ENCODE assay signal across 1 cellular context in the genomic region with DNA sequence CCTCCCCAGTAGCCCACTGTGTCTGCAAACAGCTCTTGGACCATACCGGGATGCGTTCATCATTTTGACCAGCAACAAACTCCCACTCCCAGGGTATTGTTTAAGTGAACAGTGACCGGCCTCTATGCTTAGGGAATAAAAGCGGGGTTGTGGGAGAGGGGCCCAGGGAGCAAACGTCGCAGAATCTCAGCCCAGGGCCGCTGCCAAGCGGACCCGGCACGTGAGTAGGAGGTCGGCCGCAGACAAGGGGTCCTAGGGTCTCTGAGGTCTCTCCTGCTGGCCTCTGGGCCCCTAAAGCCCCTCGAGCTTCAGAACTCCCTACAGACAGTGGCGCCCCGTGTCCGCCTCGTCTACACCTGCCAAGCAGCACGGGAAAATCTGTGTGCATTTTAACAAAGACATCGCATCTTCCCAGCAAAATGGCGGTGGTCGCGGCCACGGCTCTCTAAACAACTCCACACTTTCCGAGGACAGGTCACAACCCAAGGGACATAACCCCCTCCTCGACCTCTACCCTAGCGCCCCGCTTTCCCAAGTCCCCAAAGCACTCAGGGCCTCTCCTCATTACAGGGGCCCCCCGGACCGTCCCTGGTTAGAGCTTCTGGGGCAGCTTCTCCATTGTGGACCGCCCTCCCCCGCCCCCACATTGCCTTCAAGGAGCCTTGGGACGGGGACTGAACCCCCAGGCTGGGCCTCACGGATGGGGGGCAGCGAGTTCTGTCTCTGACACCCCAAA.
A peak's percentile ranks its signal among the peaks of the same experiment; 100 is the strongest.
TF ChIP-seq lines count a peak whose summit lies in the region.

No MANE protein-coding gene starts in this region.

TF ChIP-seq in HepG2, 621 proteins besides CTCF, POLR2A, EP300 and RAD21 (continues in another document):
- no peak for TF ChIP-seq ZNF335 (CRISPR knock-in tag; IDR thresholded peaks at IDR 0.05)
- TF ChIP-seq AKAP8 (CRISPR knock-in tag; IDR thresholded peaks at IDR 0.05) = no peak
- TF ChIP-seq ZNF570 (CRISPR knock-in tag; IDR thresholded peaks at IDR 0.05; ENCODE audit: borderline replicate concordance) = no peak
- TF ChIP-seq HDAC2 (CRISPR knock-in tag; IDR thresholded peaks at IDR 0.05) = no peak
- no peak for TF ChIP-seq ZNF629 (CRISPR knock-in tag; conservative IDR thresholded peaks at IDR 0.05)
- no peak for TF ChIP-seq TCF7L2 (IDR thresholded peaks at IDR 0.05; ENCODE audit: low read depth, low read length)
- no peak for TF ChIP-seq SNRNP70 (IDR thresholded peaks at IDR 0.05; ENCODE audit: low read depth, low read length)
- TF ChIP-seq, protein P1, sequence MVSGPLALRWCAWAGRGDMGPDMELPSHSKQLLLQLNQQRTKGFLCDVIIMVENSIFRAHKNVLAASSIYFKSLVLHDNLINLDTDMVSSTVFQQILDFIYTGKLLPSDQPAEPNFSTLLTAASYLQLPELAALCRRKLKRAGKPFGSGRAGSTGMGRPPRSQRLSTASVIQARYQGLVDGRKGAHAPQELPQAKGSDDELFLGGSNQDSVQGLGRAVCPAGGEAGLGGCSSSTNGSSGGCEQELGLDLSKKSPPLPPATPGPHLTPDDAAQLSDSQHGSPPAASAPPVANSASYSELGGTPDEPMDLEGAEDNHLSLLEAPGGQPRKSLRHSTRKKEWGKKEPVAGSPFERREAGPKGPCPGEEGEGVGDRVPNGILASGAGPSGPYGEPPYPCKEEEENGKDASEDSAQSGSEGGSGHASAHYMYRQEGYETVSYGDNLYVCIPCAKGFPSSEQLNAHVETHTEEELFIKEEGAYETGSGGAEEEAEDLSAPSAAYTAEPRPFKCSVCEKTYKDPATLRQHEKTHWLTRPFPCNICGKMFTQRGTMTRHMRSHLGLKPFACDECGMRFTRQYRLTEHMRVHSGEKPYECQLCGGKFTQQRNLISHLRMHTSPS (CRISPR knock-in tag; IDR thresholded peaks at IDR 0.05; ENCODE audit: low read depth) = no peak
- TF ChIP-seq NFIC (IDR thresholded peaks at IDR 0.05; ENCODE audit: low read length) = no peak
- TF ChIP-seq ZNF644 (CRISPR knock-in tag; IDR thresholded peaks at IDR 0.05; ENCODE audit: low read depth) = no peak
- TF ChIP-seq POLR2AphosphoS5 (IDR thresholded peaks at IDR 0.05; ENCODE audit: low read depth, low read length) = peak; percentile 30; the same call in 1 of the 2 replicates
- TF ChIP-seq HOXA9 (CRISPR knock-in tag; IDR thresholded peaks at IDR 0.05; ENCODE audit: borderline replicate concordance) = no peak
- peak; percentile 64; the same call in 1 of the 2 replicates for TF ChIP-seq ZSCAN20 (CRISPR knock-in tag; IDR thresholded peaks at IDR 0.05; ENCODE audit: borderline replicate concordance)
- TF ChIP-seq, protein P2, sequence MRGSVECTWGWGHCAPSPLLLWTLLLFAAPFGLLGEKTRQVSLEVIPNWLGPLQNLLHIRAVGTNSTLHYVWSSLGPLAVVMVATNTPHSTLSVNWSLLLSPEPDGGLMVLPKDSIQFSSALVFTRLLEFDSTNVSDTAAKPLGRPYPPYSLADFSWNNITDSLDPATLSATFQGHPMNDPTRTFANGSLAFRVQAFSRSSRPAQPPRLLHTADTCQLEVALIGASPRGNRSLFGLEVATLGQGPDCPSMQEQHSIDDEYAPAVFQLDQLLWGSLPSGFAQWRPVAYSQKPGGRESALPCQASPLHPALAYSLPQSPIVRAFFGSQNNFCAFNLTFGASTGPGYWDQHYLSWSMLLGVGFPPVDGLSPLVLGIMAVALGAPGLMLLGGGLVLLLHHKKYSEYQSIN (CRISPR knock-in tag; IDR thresholded peaks at IDR 0.05; ENCODE audit: borderline replicate concordance) = no peak
- TF ChIP-seq ZNF563 (CRISPR knock-in tag; IDR thresholded peaks at IDR 0.05) = no peak
- TF ChIP-seq HOXA3 (CRISPR knock-in tag; IDR thresholded peaks at IDR 0.05) = peak; percentile 20; the same call in 1 of the 2 replicates
- no peak for TF ChIP-seq ZNF431 (CRISPR knock-in tag; IDR thresholded peaks at IDR 0.05; ENCODE audit: borderline replicate concordance, low read depth)
- TF ChIP-seq BRCA1 (CRISPR knock-in tag; IDR thresholded peaks at IDR 0.05) = no peak
- no peak for TF ChIP-seq ZSCAN25 (CRISPR knock-in tag; IDR thresholded peaks at IDR 0.05)
- TF ChIP-seq ZNF253 (CRISPR knock-in tag; IDR thresholded peaks at IDR 0.05; ENCODE audit: borderline replicate concordance) = no peak
- TF ChIP-seq, protein P3, sequence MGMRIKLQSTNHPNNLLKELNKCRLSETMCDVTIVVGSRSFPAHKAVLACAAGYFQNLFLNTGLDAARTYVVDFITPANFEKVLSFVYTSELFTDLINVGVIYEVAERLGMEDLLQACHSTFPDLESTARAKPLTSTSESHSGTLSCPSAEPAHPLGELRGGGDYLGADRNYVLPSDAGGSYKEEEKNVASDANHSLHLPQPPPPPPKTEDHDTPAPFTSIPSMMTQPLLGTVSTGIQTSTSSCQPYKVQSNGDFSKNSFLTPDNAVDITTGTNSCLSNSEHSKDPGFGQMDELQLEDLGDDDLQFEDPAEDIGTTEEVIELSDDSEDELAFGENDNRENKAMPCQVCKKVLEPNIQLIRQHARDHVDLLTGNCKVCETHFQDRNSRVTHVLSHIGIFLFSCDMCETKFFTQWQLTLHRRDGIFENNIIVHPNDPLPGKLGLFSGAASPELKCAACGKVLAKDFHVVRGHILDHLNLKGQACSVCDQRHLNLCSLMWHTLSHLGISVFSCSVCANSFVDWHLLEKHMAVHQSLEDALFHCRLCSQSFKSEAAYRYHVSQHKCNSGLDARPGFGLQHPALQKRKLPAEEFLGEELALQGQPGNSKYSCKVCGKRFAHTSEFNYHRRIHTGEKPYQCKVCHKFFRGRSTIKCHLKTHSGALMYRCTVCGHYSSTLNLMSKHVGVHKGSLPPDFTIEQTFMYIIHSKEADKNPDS (CRISPR knock-in tag; IDR thresholded peaks at IDR 0.05) = no peak
- TF ChIP-seq, protein P4, sequence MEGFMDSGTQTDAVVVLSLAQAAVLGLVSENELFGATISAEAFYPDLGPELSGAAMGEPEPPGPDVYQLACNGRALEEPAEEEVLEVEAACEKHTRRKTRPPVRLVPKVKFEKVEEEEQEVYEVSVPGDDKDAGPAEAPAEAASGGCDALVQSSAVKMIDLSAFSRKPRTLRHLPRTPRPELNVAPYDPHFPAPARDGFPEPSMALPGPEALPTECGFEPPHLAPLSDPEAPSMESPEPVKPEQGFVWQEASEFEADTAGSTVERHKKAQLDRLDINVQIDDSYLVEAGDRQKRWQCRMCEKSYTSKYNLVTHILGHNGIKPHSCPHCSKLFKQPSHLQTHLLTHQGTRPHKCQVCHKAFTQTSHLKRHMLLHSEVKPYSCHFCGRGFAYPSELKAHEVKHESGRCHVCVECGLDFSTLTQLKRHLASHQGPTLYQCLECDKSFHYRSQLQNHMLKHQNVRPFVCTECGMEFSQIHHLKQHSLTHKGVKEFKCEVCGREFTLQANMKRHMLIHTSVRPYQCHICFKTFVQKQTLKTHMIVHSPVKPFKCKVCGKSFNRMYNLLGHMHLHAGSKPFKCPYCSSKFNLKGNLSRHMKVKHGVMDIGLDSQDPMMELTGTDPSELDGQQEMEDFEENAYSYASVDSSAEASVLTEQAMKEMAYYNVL (CRISPR knock-in tag; IDR thresholded peaks at IDR 0.05; ENCODE audit: borderline replicate concordance) = no peak
- TF ChIP-seq ZNF660 (CRISPR knock-in tag; IDR thresholded peaks at IDR 0.05; ENCODE audit: borderline replicate concordance, low read depth) = no peak
- TF ChIP-seq CENPT (CRISPR knock-in tag; IDR thresholded peaks at IDR 0.05; ENCODE audit: low read depth) = no peak
- TF ChIP-seq RARG (CRISPR knock-in tag; IDR thresholded peaks at IDR 0.05; ENCODE audit: low read depth) = no peak
- peak; percentile 52; the same call in 1 of the 2 replicates for TF ChIP-seq SALL1 (CRISPR knock-in tag; IDR thresholded peaks at IDR 0.05)
- peak; percentile 66 for TF ChIP-seq PCBP2 (optimal IDR thresholded peaks at IDR 0.05; ENCODE audit: low read depth, low read length, poor library complexity, severe bottlenecking)
- TF ChIP-seq ZNF839 (CRISPR knock-in tag; IDR thresholded peaks at IDR 0.05; ENCODE audit: borderline replicate concordance) = no peak
- TF ChIP-seq HDAC1 (CRISPR knock-in tag; IDR thresholded peaks at IDR 0.05) = 0 out of 2 replicates have a peak, but pooled peaks have one; percentile 1
- TF ChIP-seq MXD4 (CRISPR knock-in tag; IDR thresholded peaks at IDR 0.05) = no peak
- no peak for TF ChIP-seq RELA (CRISPR knock-in tag; IDR thresholded peaks at IDR 0.05)
- TF ChIP-seq JUND (CRISPR knock-in tag; IDR thresholded peaks at IDR 0.05) = no peak
- no peak for TF ChIP-seq IKZF1 (IDR thresholded peaks at IDR 0.05)
- TF ChIP-seq, protein P5, sequence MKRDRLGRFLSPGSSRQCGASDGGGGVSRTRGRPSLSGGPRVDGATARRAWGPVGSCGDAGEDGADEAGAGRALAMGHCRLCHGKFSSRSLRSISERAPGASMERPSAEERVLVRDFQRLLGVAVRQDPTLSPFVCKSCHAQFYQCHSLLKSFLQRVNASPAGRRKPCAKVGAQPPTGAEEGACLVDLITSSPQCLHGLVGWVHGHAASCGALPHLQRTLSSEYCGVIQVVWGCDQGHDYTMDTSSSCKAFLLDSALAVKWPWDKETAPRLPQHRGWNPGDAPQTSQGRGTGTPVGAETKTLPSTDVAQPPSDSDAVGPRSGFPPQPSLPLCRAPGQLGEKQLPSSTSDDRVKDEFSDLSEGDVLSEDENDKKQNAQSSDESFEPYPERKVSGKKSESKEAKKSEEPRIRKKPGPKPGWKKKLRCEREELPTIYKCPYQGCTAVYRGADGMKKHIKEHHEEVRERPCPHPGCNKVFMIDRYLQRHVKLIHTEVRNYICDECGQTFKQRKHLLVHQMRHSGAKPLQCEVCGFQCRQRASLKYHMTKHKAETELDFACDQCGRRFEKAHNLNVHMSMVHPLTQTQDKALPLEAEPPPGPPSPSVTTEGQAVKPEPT (CRISPR knock-in tag; IDR thresholded peaks at IDR 0.05; ENCODE audit: low read depth) = no peak
- peak; percentile 9; the same call in 1 of the 2 replicates for TF ChIP-seq CCDC6 (CRISPR knock-in tag; IDR thresholded peaks at IDR 0.05)
- TF ChIP-seq, protein P6, sequence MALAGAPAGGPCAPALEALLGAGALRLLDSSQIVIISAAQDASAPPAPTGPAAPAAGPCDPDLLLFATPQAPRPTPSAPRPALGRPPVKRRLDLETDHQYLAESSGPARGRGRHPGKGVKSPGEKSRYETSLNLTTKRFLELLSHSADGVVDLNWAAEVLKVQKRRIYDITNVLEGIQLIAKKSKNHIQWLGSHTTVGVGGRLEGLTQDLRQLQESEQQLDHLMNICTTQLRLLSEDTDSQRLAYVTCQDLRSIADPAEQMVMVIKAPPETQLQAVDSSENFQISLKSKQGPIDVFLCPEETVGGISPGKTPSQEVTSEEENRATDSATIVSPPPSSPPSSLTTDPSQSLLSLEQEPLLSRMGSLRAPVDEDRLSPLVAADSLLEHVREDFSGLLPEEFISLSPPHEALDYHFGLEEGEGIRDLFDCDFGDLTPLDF (CRISPR knock-in tag; IDR thresholded peaks at IDR 0.05) = peak; percentile 49; the same call in 1 of the 2 replicates
- TF ChIP-seq TAF1 (CRISPR knock-in tag; IDR thresholded peaks at IDR 0.05) = 0 out of 2 replicates have a peak, but pooled peaks have one; percentile 40
- TF ChIP-seq NONO (IDR thresholded peaks at IDR 0.05) = no peak
- 0 out of 2 replicates have a peak, but pooled peaks have one; percentile 21 for TF ChIP-seq NONO (CRISPR knock-in tag; conservative IDR thresholded peaks at IDR 0.05)
- TF ChIP-seq HOXD1 (CRISPR knock-in tag; IDR thresholded peaks at IDR 0.05) = no peak
- no peak for TF ChIP-seq ARHGAP35 (CRISPR knock-in tag; IDR thresholded peaks at IDR 0.05; ENCODE audit: borderline replicate concordance)
- peak; percentile 77; the same call in 1 of the 2 replicates for TF ChIP-seq ZC3H4 (CRISPR knock-in tag; IDR thresholded peaks at IDR 0.05; ENCODE audit: borderline replicate concordance)
- 0 out of 2 replicates have a peak, but pooled peaks have one; percentile 1 for TF ChIP-seq CHD2 (IDR thresholded peaks at IDR 0.05; ENCODE audit: low read depth, low read length)
- TF ChIP-seq, protein P7, sequence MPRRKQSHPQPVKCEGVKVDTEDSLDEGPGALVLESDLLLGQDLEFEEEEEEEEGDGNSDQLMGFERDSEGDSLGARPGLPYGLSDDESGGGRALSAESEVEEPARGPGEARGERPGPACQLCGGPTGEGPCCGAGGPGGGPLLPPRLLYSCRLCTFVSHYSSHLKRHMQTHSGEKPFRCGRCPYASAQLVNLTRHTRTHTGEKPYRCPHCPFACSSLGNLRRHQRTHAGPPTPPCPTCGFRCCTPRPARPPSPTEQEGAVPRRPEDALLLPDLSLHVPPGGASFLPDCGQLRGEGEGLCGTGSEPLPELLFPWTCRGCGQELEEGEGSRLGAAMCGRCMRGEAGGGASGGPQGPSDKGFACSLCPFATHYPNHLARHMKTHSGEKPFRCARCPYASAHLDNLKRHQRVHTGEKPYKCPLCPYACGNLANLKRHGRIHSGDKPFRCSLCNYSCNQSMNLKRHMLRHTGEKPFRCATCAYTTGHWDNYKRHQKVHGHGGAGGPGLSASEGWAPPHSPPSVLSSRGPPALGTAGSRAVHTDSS (CRISPR knock-in tag; conservative IDR thresholded peaks at IDR 0.05) = no peak
- peak; percentile 68 for TF ChIP-seq RBFOX2 (IDR thresholded peaks at IDR 0.05; ENCODE audit: low read depth, low read length)
- TF ChIP-seq, protein P8, sequence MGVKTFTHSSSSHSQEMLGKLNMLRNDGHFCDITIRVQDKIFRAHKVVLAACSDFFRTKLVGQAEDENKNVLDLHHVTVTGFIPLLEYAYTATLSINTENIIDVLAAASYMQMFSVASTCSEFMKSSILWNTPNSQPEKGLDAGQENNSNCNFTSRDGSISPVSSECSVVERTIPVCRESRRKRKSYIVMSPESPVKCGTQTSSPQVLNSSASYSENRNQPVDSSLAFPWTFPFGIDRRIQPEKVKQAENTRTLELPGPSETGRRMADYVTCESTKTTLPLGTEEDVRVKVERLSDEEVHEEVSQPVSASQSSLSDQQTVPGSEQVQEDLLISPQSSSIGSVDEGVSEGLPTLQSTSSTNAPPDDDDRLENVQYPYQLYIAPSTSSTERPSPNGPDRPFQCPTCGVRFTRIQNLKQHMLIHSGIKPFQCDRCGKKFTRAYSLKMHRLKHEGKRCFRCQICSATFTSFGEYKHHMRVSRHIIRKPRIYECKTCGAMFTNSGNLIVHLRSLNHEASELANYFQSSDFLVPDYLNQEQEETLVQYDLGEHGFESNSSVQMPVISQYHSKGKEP (CRISPR knock-in tag; IDR thresholded peaks at IDR 0.05) = no peak
- TF ChIP-seq, protein P9, sequence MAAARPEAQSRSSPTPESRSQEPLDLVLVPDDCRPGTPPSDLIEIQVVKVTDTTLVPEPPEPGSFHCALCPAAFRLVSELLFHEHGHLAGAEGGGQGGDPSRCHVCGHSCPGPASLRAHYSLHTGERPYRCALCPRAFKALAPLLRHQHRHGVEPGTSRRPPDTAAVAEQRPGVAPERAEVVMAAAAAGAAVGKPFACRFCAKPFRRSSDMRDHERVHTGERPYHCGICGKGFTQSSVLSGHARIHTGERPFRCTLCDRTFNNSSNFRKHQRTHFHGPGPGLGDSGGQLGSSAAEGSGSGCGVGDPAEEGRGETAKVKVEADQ (CRISPR knock-in tag; IDR thresholded peaks at IDR 0.05; ENCODE audit: borderline replicate concordance) = no peak
- TF ChIP-seq MTA3 (CRISPR knock-in tag; IDR thresholded peaks at IDR 0.05) = no peak
- no peak for TF ChIP-seq KDM4B (CRISPR knock-in tag; IDR thresholded peaks at IDR 0.05)
